Comparison of ENCODE assay signal across 20 cellular contexts in the genomic region with DNA sequence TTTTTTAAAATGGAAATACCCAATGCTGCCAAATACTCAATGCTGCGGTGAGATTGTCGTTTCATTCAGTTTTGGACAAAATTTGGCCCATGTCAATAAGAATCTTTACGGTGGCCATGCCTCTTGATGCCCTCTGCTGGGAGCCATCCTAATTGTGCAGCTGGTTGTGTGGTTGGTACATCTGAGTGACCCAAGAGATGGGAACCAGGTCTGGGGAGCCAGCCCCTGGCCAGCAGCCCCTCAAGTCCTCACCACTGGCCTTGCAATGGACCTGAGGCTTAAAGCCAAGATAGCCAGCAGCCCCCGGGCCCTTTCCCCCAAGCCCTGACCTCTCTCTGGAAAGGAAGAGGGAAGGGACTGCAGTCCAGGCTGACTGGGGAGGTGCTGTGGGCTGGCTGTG. TPM values are rescaled to one million over a fixed set of nuclear protein-coding genes. Genes with fewer than 3 reads are reported as not detected.
DNase-seq lines count a peak whose midpoint lies in the region; ATAC-seq, FAIRE-seq and TF ChIP-seq lines count a peak whose summit lies in the region.
"Had no signal": no experiment of that assay in that cellular context is flagged by ENCODE, and none has a peak within 500 bp of the region (broad histone marks: within the 10 kb centered on the region; RNA-seq: fewer than 3 reads in every experiment).

No MANE protein-coding gene starts in this region.

- WGBS in GM12878 (ENCODE audit: insufficient coverage, insufficient replicate concordance, low lambda C conversion rate, missing lambda C conversion rate), result 30% methylated on average over 4 of the region's 4 CpGs
- 95% methylated on average over 4 of the region's 4 CpGs for WGBS in hepatocyte (ENCODE audit: low lambda C conversion rate, missing lambda C conversion rate)

- peak; percentile 19; the same call in 1 of the 2 replicates for TF ChIP-seq CTCF in AG10803 (conservative IDR thresholded peaks at IDR 0.05; ENCODE audit: low read length)
- peak in 2 of 3 experiments; percentile 2 to 14; a peak in 1 of 6 replicates for TF ChIP-seq CTCF in GM12878 (IDR thresholded peaks at IDR 0.05 in 2 of 3, conservative IDR thresholded peaks at IDR 0.05 in 1 of 3; ENCODE audit: control insufficient read depth in 2 of 3, extremely low read depth in 1 of 3, insufficient read depth in 1 of 3, low read depth in 3 of 3, low read length in 3 of 3)
- peak; percentile 7 for TF ChIP-seq CTCF in hepatocyte (IDR thresholded peaks at IDR 0.05; ENCODE audit: poor library complexity)
- TF ChIP-seq CTCF in lower lobe of right lung (IDR thresholded peaks at IDR 0.05), result no peak

- no peaks in the 10 kb centered on the region for H3K36me3 Mint-ChIP-seq in activated CD8-positive, alpha-beta memory T cell treated with anti-CD3 and anti-CD28 coated beads, Interleukin-2, amount 10 ng/mL, durations not matched to agents 7 days and 5 days

- no peaks in the 10 kb centered on the region for H3K9me2 ChIP-seq in hepatocyte (replicated peaks; ENCODE audit: insufficient read depth)

- no peak overlapping the region for H3K4me3 ChIP-seq in AG10803 (ENCODE audit: low read length)
- no peak overlapping the region for H3K4me3 ChIP-seq in GM12878
- H3K4me3 ChIP-seq in hepatocyte, result no peak overlapping the region
- H3K4me3 ChIP-seq in lower lobe of right lung, result no peak overlapping the region
- H3K4me3 ChIP-seq: SJSA1, vagina had no signal

- no peak for FAIRE-seq in GM12878 (lab: Jason Lieb, UNC)

- in situ Hi-C loops in GM12878 (cut with MboI), result no loop called here

- TF ChIP-seq RAD21 in GM12878 (IDR thresholded peaks at IDR 0.05; ENCODE audit: insufficient read depth, low read depth, low read length), result peak; percentile 27; the same call in 1 of the 2 replicates

- no peak for TF ChIP-seq EP300 in GM12878 (IDR thresholded peaks at IDR 0.05; ENCODE audit: borderline replicate concordance in 1 of 2, control insufficient read depth in 1 of 2, low read depth in 2 of 2, low read length in 2 of 2)

- no peak overlapping the region for H3K4me3 Mint-ChIP-seq in activated CD8-positive, alpha-beta memory T cell treated with anti-CD3 and anti-CD28 coated beads, Interleukin-2, amount 10 ng/mL, durations not matched to agents 7 days and 5 days
- H3K4me3 Mint-ChIP-seq: CD4-positive, alpha-beta T cell; nephron progenitor cell had no signal

- CTCF ChIA-PET in GM12878 (lab: Yijun Ruan, JAX), result interaction anchor here (1.6 to 1.9 kb wide), 2 partner anchors 15 to 19 kb away, joined by 4 to 5 read pairs; no protein-coding TSS in a partner anchor
- CTCF ChIA-PET in activated CD8-positive, alpha-beta memory T cell treated with anti-CD3 and anti-CD28 coated beads, Interleukin-2, amount 10 ng/mL, durations not matched to agents 7 days and 5 days (lab: Charles Lee), result no interaction called here

- no peaks in the 10 kb centered on the region for H3K27me3 Mint-ChIP-seq in activated CD8-positive, alpha-beta memory T cell treated with anti-CD3 and anti-CD28 coated beads, Interleukin-2, amount 10 ng/mL, durations not matched to agents 7 days and 5 days
- H3K27me3 Mint-ChIP-seq: CD4-positive, alpha-beta T cell had no signal

- intact Hi-C loops in GM12878 (cut with micrococcal nuclease; ENCODE audit: unreplicated experiment), result no loop called here
- intact Hi-C loops in lower lobe of right lung (cut with DNase I), result no loop called here

- no peaks in the 10 kb centered on the region for H3K4me1 Mint-ChIP-seq in activated CD8-positive, alpha-beta memory T cell treated with anti-CD3 and anti-CD28 coated beads, Interleukin-2, amount 10 ng/mL, durations not matched to agents 7 days and 5 days

- H3K36me3 ChIP-seq in GM12878 (ENCODE audit: control insufficient read depth in 2 of 2, insufficient read depth in 2 of 2, low read length in 1 of 2) (no peaks in the 10 kb centered on the region), hepatocyte (replicated peaks; ENCODE audit: insufficient read depth, low read depth) (no peaks in the 10 kb centered on the region), lower lobe of right lung (peaks cover 47% of the 10 kb centered on the region)

- POLR2A ChIA-PET in GM12878 (lab: Charles Lee), result no interaction called here

- TF ChIP-seq POLR2A in GM12878 (IDR thresholded peaks at IDR 0.05; ENCODE audit: low read depth, low read length), result no peak

- ATAC-seq in GM12878 (no peak), lower lobe of right lung (no peak)
- ATAC-seq in activated CD8-positive, alpha-beta memory T cell treated with anti-CD3 and anti-CD28 coated beads, Interleukin-2, amount 10 ng/mL, durations not matched to agents 7 days and 5 days, result no peak

- DNase-seq in AG10803 (ENCODE audit: low read depth), result no peak
- peak; percentile 32 for DNase-seq in HPDE6-E6E7 (ENCODE audit: extremely low spot score)
- DNase-seq in GM12878 (ENCODE audit: low read depth, low spot score), result no peak
- DNase-seq in hepatocyte (ENCODE audit: low spot score), result no peak
- no peak for DNase-seq in activated CD8-positive, alpha-beta memory T cell treated with anti-CD3 and anti-CD28 coated beads, Interleukin-2, amount 10 ng/mL, durations not matched to agents 7 days and 5 days
- DNase-seq in H4 (ENCODE audit: low spot score), result no peak
- no peak for DNase-seq in lower lobe of right lung
- DNase-seq in activated CD8-positive, alpha-beta memory T cell treated with anti-CD3 and anti-CD28 coated beads for 24 hours, result no peak
- DNase-seq: activated naive CD4-positive, alpha-beta T cell; CD4-positive, alpha-beta T cell; GOT3; Kasumi-1; NCI-H2029 treated with DMSO at 0.1 percent for 48 hours; nephron progenitor cell; stimulated activated naive CD4-positive, alpha-beta T cell had no signal

- RAD21 ChIA-PET in GM12878 (lab: Charles Lee; ENCODE audit: unreplicated experiment), result no interaction called here

- H3K27me3 ChIP-seq in GM12878 (replicated peaks in 1 of 2; ENCODE audit: control insufficient read depth in 2 of 2, insufficient read depth in 2 of 2, low read length in 1 of 2), result no peaks in the 10 kb centered on the region; a peak in 3 of 4 replicates
- H3K27me3 ChIP-seq in hepatocyte, result no peaks in the 10 kb centered on the region
- H3K27me3 ChIP-seq in lower lobe of right lung (ENCODE audit: low read depth), result no peaks in the 10 kb centered on the region
- H3K27me3 ChIP-seq: SJSA1, vagina had no signal

- H3K4me2 ChIP-seq in GM12878 (ENCODE audit: control insufficient read depth, insufficient read depth), result no peak overlapping the region
- no peak overlapping the region for H3K4me2 ChIP-seq in hepatocyte

- no peak overlapping the region for H3K27ac ChIP-seq in GM12878 (ENCODE audit: control insufficient read depth, insufficient read depth)
- no peak overlapping the region for H3K27ac ChIP-seq in hepatocyte
- no peak overlapping the region for H3K27ac ChIP-seq in lower lobe of right lung
- H3K27ac ChIP-seq: epithelial cell of prostate, SJSA1, vagina had no signal

- H3K79me2 ChIP-seq in GM12878 (ENCODE audit: control insufficient read depth, insufficient read depth, low read length) (no peaks in the 10 kb centered on the region), hepatocyte (no peaks in the 10 kb centered on the region)

- no peaks in the 10 kb centered on the region for H3K9me3 ChIP-seq in GM12878 (replicated peaks; ENCODE audit: control insufficient read depth, insufficient read depth, low read length)
- H3K9me3 ChIP-seq in hepatocyte (ENCODE audit: low read depth), result no peaks in the 10 kb centered on the region
- H3K9me3 ChIP-seq in lower lobe of right lung, result no peaks in the 10 kb centered on the region
- H3K9me3 ChIP-seq: SJSA1, vagina had no signal

- H3K4me1 ChIP-seq in GM12878 (ENCODE audit: control insufficient read depth, insufficient read depth, low read length) (no peaks in the 10 kb centered on the region), hepatocyte (ENCODE audit: insufficient read depth) (no peaks in the 10 kb centered on the region), lower lobe of right lung (no peaks in the 10 kb centered on the region)
- H3K4me1 ChIP-seq: SJSA1, vagina had no signal

- H3K9me3 Mint-ChIP-seq in activated CD8-positive, alpha-beta memory T cell treated with anti-CD3 and anti-CD28 coated beads, Interleukin-2, amount 10 ng/mL, durations not matched to agents 7 days and 5 days (ENCODE audit: low read depth), result no peaks in the 10 kb centered on the region
- H3K9me3 Mint-ChIP-seq: CD4-positive, alpha-beta T cell; nephron progenitor cell had no signal

- SMC1A ChIA-PET in GM12878 (lab: Charles Lee; ENCODE audit: uncharacterized antibody, unreplicated experiment), result no interaction called here

- H3K9ac ChIP-seq in GM12878 (ENCODE audit: control insufficient read depth, insufficient read depth, low read length), result no peak overlapping the region

- BruUV-seq in GM12878 (replicated peaks; lab: Mats Ljungman, UMichigan), result no TSS peak

- H4K20me1 ChIP-seq in GM12878 (ENCODE audit: control insufficient read depth, insufficient read depth) (no peaks in the 10 kb centered on the region), hepatocyte (ENCODE audit: insufficient read depth, poor library complexity, severe bottlenecking) (no peaks in the 10 kb centered on the region)

- H2AFZ ChIP-seq in GM12878 (ENCODE audit: control insufficient read depth, low read depth, low read length) (no peak overlapping the region), hepatocyte (no peak overlapping the region)

- H3K27ac Mint-ChIP-seq in activated CD8-positive, alpha-beta memory T cell treated with anti-CD3 and anti-CD28 coated beads, Interleukin-2, amount 10 ng/mL, durations not matched to agents 7 days and 5 days, result no peak overlapping the region
- H3K27ac Mint-ChIP-seq: CD4-positive, alpha-beta T cell; nephron progenitor cell had no signal

RNA-seq across cellular contexts. Expression of gene ESYT3, which starts 36.4 kb away (rescaled TPM):
- total RNA-seq in GM12878 (2013; cell fraction: nucleolus; rRNA removed), result not detected in 2 replicates
- total RNA-seq in GM12878 (2014; rRNA removed) (not detected in 2 replicates), GM12878 (2014; rRNA removed; fragmentation: Illumina TruSeq; extraction: Trizol) (not detected in 2 replicates), GM12878 (2021) (not detected in 2 replicates), hepatocyte (0.60 and 1.1 TPM in 2 replicates), lower lobe of right lung (40.3 TPM)
- not detected for polyA plus RNA-seq in GM12878 (2011; ENCODE audit: low read depth)
- polyA plus RNA-seq in GM12878 (2011; rRNA removed) (not detected in 2 replicates), GM12878 (2014; fragmentation: Illumina TruSeq; extraction: Trizol) (not detected in 2 replicates), GM12878 (2014; fragmentation: Nextera tagmentation; extraction: Ambion mirVana) (not detected), GM12878 (2014; rRNA removed) (not detected in 2 replicates), GM12878 (2016; fragmentation: Nextera tagmentation; extraction: Ambion mirVana) (not detected), hepatocyte (0.47 TPM in 1 of 2 replicates, not detected in the other)
- not detected in 2 replicates for polyA plus RNA-seq in GM12878 (2011; cell fraction: cytosol; rRNA removed)
- polyA plus RNA-seq in GM12878 (2011; cell fraction: nucleus; rRNA removed), result not detected in 2 replicates
- not detected in 2 replicates for polyA plus RNA-seq in GM12878 (2012)
- polyA minus RNA-seq in GM12878 (2011; rRNA and poly(A)+ RNA removed), result 0.05 TPM in 1 of 2 replicates, not detected in the other
- not detected in 2 replicates for polyA minus RNA-seq in GM12878 (2011; cell fraction: cytosol; rRNA and poly(A)+ RNA removed)
- polyA minus RNA-seq in GM12878 (2011; cell fraction: nucleus; rRNA and poly(A)+ RNA removed), result not detected in 2 replicates
- under 1 TPM; 0.23 to 0.26 TPM for total RNA-seq in activated CD8-positive, alpha-beta memory T cell treated with anti-CD3 and anti-CD28 coated beads, Interleukin-2, amount 10 ng/mL, durations not matched to agents 7 days and 5 days
- 0.02 and 0.17 TPM in 2 replicates for total RNA-seq in H4 (2014; rRNA removed; shearing (Covaris generic))
- total RNA-seq: lung microvascular endothelial cell had no signal

RNA-seq across cellular contexts. Expression of gene MRAS, which starts 49.6 kb away (rescaled TPM):
- not detected in 2 replicates for total RNA-seq in GM12878 (2013; cell fraction: nucleolus; rRNA removed)
- total RNA-seq in GM12878 (2014; rRNA removed), result 0.23 TPM in 1 of 2 replicates, not detected in the other
- total RNA-seq in GM12878 (2014; rRNA removed; fragmentation: Illumina TruSeq; extraction: Trizol), result not detected in 2 replicates
- total RNA-seq in GM12878 (2021), result 0.44 and 0.45 TPM in 2 replicates
- not detected for polyA plus RNA-seq in GM12878 (2011; ENCODE audit: low read depth)
- polyA plus RNA-seq in GM12878 (2011; rRNA removed), result 0.11 TPM in 1 of 2 replicates, not detected in the other
- polyA plus RNA-seq in GM12878 (2011; cell fraction: cytosol; rRNA removed), result 0.03 TPM in 1 of 2 replicates, not detected in the other
- polyA plus RNA-seq in GM12878 (2011; cell fraction: nucleus; rRNA removed), result not detected in 2 replicates
- polyA plus RNA-seq in GM12878 (2012), result not detected in 2 replicates
- 0.01 TPM in 1 of 2 replicates, not detected in the other for polyA plus RNA-seq in GM12878 (2014; fragmentation: Illumina TruSeq; extraction: Trizol)
- not detected for polyA plus RNA-seq in GM12878 (2014; fragmentation: Nextera tagmentation; extraction: Ambion mirVana)
- not detected in 2 replicates for polyA plus RNA-seq in GM12878 (2014; rRNA removed)
- polyA plus RNA-seq in GM12878 (2016; fragmentation: Nextera tagmentation; extraction: Ambion mirVana), result not detected
- polyA minus RNA-seq in GM12878 (2011; rRNA and poly(A)+ RNA removed), result not detected in 2 replicates
- polyA minus RNA-seq in GM12878 (2011; cell fraction: cytosol; rRNA and poly(A)+ RNA removed), result not detected in 2 replicates
- polyA minus RNA-seq in GM12878 (2011; cell fraction: nucleus; rRNA and poly(A)+ RNA removed), result not detected in 2 replicates
- total RNA-seq in hepatocyte, result 13.2 and 17.9 TPM in 2 replicates
- polyA plus RNA-seq in hepatocyte, result 13.3 and 16.5 TPM in 2 replicates
- not detected for total RNA-seq in activated CD8-positive, alpha-beta memory T cell treated with anti-CD3 and anti-CD28 coated beads, Interleukin-2, amount 10 ng/mL, durations not matched to agents 7 days and 5 days
- 8.3 and 9.4 TPM in 2 replicates for total RNA-seq in H4 (2014; rRNA removed; shearing (Covaris generic))
- total RNA-seq in lower lobe of right lung, result 55.4 TPM
- total RNA-seq: activated CD8-positive, alpha-beta memory T cell treated with anti-CD3 and anti-CD28 coated beads for 36 hours had no signal

Comparison
In these comparisons a context has a peak if more than half of its experiments do, and no peak if none do; other contexts are left out.
1. RNA of gene ESYT3, which starts 36.4 kb away (total RNA-seq): 40.3 TPM in lower lobe of right lung (single experiment); 0.60 to 1.1 TPM in hepatocyte, 0.23 to 0.26 TPM in activated CD8-positive, alpha-beta memory T cell treated with anti-CD3 and anti-CD28 coated beads, Interleukin-2, amount 10 ng/mL, durations not matched to agents 7 days and 5 days, 0.02 to 0.17 TPM in H4 and not detected in GM12878; every median in the first group is over 10 times any median in the second.